38 cellular contexts compared by ENCODE assay signal in the genomic region with DNA sequence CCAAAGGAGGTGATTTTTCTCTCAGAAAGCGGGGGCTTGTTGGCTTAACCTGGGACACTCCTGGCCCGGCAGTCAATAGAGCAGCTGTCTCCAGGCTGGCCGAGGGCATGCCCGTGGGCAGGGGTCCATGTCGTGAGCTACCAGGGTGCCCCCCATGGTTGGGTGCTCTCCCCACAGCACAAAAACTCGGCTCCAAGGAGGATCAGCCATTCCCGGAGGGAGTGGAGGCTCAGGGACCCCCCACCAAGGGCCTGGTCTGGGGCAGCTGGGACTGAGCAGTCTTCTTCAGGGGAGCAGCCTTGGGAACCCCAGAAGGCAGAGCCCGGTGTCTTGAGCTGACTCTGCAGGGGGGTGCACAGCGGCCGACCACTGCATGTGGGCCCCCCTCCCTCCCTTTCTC. TPM values are rescaled to one million over a fixed set of nuclear protein-coding genes. Genes with fewer than 3 reads are reported as not detected.
"Had no signal": no experiment of that assay in that cellular context is flagged by ENCODE, and none has a peak within 500 bp of the region (broad histone marks: within the 10 kb centered on the region; RNA-seq: fewer than 3 reads in every experiment).

No MANE protein-coding gene starts in this region.

- H3K4me1 ChIP-seq: breast epithelium had no signal

- H3K27ac ChIP-seq: body of pancreas, brain microvascular endothelial cell, breast epithelium, VCaP had no signal

- H3K36me3 Mint-ChIP-seq: activated CD4-positive, alpha-beta memory T cell treated with anti-CD3 and anti-CD28 coated beads for 36 hours; activated naive CD4-positive, alpha-beta T cell treated with anti-CD3 and anti-CD28 coated beads, Interleukin-2, amount 50 U/mL, for 72 hours; activated naive CD8-positive, alpha-beta T cell treated with anti-CD3 and anti-CD28 coated beads for 36 hours had no signal

- H3K9me3 Mint-ChIP-seq: activated B cell treated with CpG ODN at 0.5 μM for 24 hours; activated CD4-positive, alpha-beta memory T cell treated with anti-CD3 and anti-CD28 coated beads for 36 hours; activated CD4-positive, alpha-beta T cell treated with anti-CD3 and anti-CD28 coated beads, Interleukin-2, amount 10 ng/mL, durations not matched to agents 24 days and 14 days; activated CD8-positive, alpha-beta T cell treated with anti-CD3 and anti-CD28 coated beads for 36 hours; activated naive CD4-positive, alpha-beta T cell treated with anti-CD3 and anti-CD28 coated beads for 36 hours; activated naive CD4-positive, alpha-beta T cell treated with anti-CD3 and anti-CD28 coated beads, Interleukin-2, amount 50 U/mL, for 72 hours; activated naive CD8-positive, alpha-beta T cell treated with anti-CD3 and anti-CD28 coated beads for 36 hours; activated T-cell treated with anti-CD3 and anti-CD28 coated beads, Interleukin-2, amount 50 U/mL, for 4 hours; activated T-cell treated with anti-CD3 and anti-CD28 coated beads, Interleukin-2, amount 50 U/mL, for 72 hours; activated T-helper 1 cell treated with anti-CD3 and anti-CD28 coated beads, Interleukin-12 subunit alpha, Interleukin-12 subunit beta, Interleukin-2, Interleukin-4 antibody, amounts not matched to agents 30 ng/mL and 10 ng/mL and 1 ng/mL, durations not matched to agents 14 hours and 24 hours and 36 hours; activated T-helper 17 cell treated with anti-CD3 and anti-CD28 coated beads, Interleukin-2, amount 50 U/mL, for 72 hours; T-helper 1 cell treated with Interleukin-12 subunit alpha and Interleukin-12 subunit beta and Interleukin-4 antibody, amounts not matched to agents 30 μg/mL and 1 μg/mL, for 36 hours; T-helper 2 cell treated with Interferon-gamma antibody and Interleukin-4, amounts not matched to agents 5 μg/mL and 100 μg/mL, for 36 hours had no signal

- H3K36me3 ChIP-seq: adrenal gland, brain microvascular endothelial cell, breast epithelium had no signal

- H3K9me3 ChIP-seq: adrenal gland, body of pancreas, breast epithelium had no signal

- H3K27ac Mint-ChIP-seq: activated B cell treated with CpG ODN at 0.5 μM for 24 hours; activated CD4-positive, alpha-beta memory T cell treated with anti-CD3 and anti-CD28 coated beads for 36 hours; activated CD4-positive, alpha-beta T cell treated with anti-CD3 and anti-CD28 coated beads, Interleukin-2, amount 10 ng/mL, durations not matched to agents 24 days and 14 days; activated CD8-positive, alpha-beta T cell treated with anti-CD3 and anti-CD28 coated beads for 36 hours; activated naive CD4-positive, alpha-beta T cell treated with anti-CD3 and anti-CD28 coated beads for 36 hours; activated naive CD4-positive, alpha-beta T cell treated with anti-CD3 and anti-CD28 coated beads, Interleukin-2, amount 50 U/mL, for 72 hours; activated naive CD8-positive, alpha-beta T cell treated with anti-CD3 and anti-CD28 coated beads for 36 hours; activated T-cell treated with anti-CD3 and anti-CD28 coated beads, Interleukin-2, amount 50 U/mL, for 72 hours; activated T-helper 1 cell treated with anti-CD3 and anti-CD28 coated beads, Interleukin-12 subunit alpha, Interleukin-12 subunit beta, Interleukin-2, Interleukin-4 antibody, amounts not matched to agents 30 ng/mL and 10 ng/mL and 1 ng/mL, durations not matched to agents 14 hours and 24 hours and 36 hours; activated T-helper 17 cell treated with anti-CD3 and anti-CD28 coated beads, Interleukin-2, amount 50 U/mL, for 72 hours; T-helper 1 cell treated with Interleukin-12 subunit alpha and Interleukin-12 subunit beta and Interleukin-4 antibody, amounts not matched to agents 30 μg/mL and 1 μg/mL, for 36 hours; T-helper 2 cell treated with Interferon-gamma antibody and Interleukin-4, amounts not matched to agents 5 μg/mL and 100 μg/mL, for 36 hours had no signal

- H3K27me3 ChIP-seq: adrenal gland, body of pancreas had no signal

- DNase-seq: activated B cell treated with CpG ODN at 0.5 μM for 24 hours; activated CD4-positive, alpha-beta memory T cell treated with anti-CD3 and anti-CD28 coated beads for 36 hours; activated CD4-positive, alpha-beta T cell treated with anti-CD3 and anti-CD28 coated beads for 4 hours; activated CD4-positive, alpha-beta T cell treated with anti-CD3 and anti-CD28 coated beads, Interleukin-2, amount 10 ng/mL, durations not matched to agents 24 days and 14 days; activated CD4-positive, alpha-beta T cell treated with anti-CD3 and anti-CD28 coated beads, Interleukin-2, amount 50 U/mL, for 1 hour; activated CD4-positive, alpha-beta T cell treated with anti-CD3 and anti-CD28 coated beads, Interleukin-2, amount 50 U/mL, for 4 hours; activated CD4-positive, CD25-positive, alpha-beta regulatory T cell treated with anti-CD3 and anti-CD28 coated beads, Interleukin-2, amount 50 U/mL, for 72 hours; activated CD8-positive, alpha-beta memory T cell treated with anti-CD3 and anti-CD28 coated beads, Interleukin-2, amount 50 U/mL, for 4 hours; activated CD8-positive, alpha-beta T cell treated with anti-CD3 and anti-CD28 coated beads for 36 hours; activated effector memory CD4-positive, alpha-beta T cell treated with anti-CD3 and anti-CD28 coated beads, Interleukin-2, amount 50 U/mL, for 16 hours; activated gamma-delta T cell treated with Interleukin-2 at 50 U/mL for 16 hours; activated naive CD4-positive, alpha-beta T cell; activated naive CD4-positive, alpha-beta T cell treated with anti-CD3 and anti-CD28 coated beads for 36 hours; activated naive CD4-positive, alpha-beta T cell treated with anti-CD3 and anti-CD28 coated beads, Interleukin-2, amount 50 U/mL, for 16 hours; activated naive CD8-positive, alpha-beta T cell treated with anti-CD3 and anti-CD28 coated beads for 36 hours; activated T-cell treated with anti-CD3 and anti-CD28 coated beads for 4 hours; activated T-cell treated with anti-CD3 and anti-CD28 coated beads, Interleukin-2, amount 50 U/mL, for 1 hour; activated T-cell treated with anti-CD3 and anti-CD28 coated beads, Interleukin-2, amount 50 U/mL, for 4 hours; activated T-cell treated with anti-CD3 and anti-CD28 coated beads, Interleukin-2, amount 50 U/mL, for 72 hours; amniotic stem cell; aorta; body of pancreas; brain microvascular endothelial cell; central memory CD4-positive, alpha-beta T cell; T-helper 2 cell; T-helper 9 cell had no signal

- ATAC-seq: activated CD8-positive, alpha-beta T cell treated with anti-CD3 and anti-CD28 coated beads for 36 hours; activated naive CD4-positive, alpha-beta T cell treated with anti-CD3 and anti-CD28 coated beads, Interleukin-2, amount 50 U/mL, for 72 hours; activated T-cell treated with anti-CD3 and anti-CD28 coated beads, Interleukin-2, amount 50 U/mL, for 4 hours; activated T-cell treated with anti-CD3 and anti-CD28 coated beads, Interleukin-2, amount 50 U/mL, for 72 hours; activated T-helper 17 cell treated with anti-CD3 and anti-CD28 coated beads, Interleukin-2, amount 50 U/mL, for 72 hours; body of pancreas had no signal

- H3K4me3 Mint-ChIP-seq: activated B cell treated with CpG ODN at 0.5 μM for 24 hours; activated CD4-positive, alpha-beta memory T cell treated with anti-CD3 and anti-CD28 coated beads for 36 hours; activated CD4-positive, alpha-beta T cell treated with anti-CD3 and anti-CD28 coated beads, Interleukin-2, amount 10 ng/mL, durations not matched to agents 24 days and 14 days; activated CD8-positive, alpha-beta T cell treated with anti-CD3 and anti-CD28 coated beads for 36 hours; activated naive CD4-positive, alpha-beta T cell treated with anti-CD3 and anti-CD28 coated beads for 36 hours; activated naive CD8-positive, alpha-beta T cell treated with anti-CD3 and anti-CD28 coated beads for 36 hours; activated T-cell treated with anti-CD3 and anti-CD28 coated beads, Interleukin-2, amount 50 U/mL, for 4 hours; activated T-cell treated with anti-CD3 and anti-CD28 coated beads, Interleukin-2, amount 50 U/mL, for 72 hours; activated T-helper 1 cell treated with anti-CD3 and anti-CD28 coated beads, Interleukin-12 subunit alpha, Interleukin-12 subunit beta, Interleukin-2, Interleukin-4 antibody, amounts not matched to agents 30 ng/mL and 10 ng/mL and 1 ng/mL, durations not matched to agents 14 hours and 24 hours and 36 hours; activated T-helper 17 cell treated with anti-CD3 and anti-CD28 coated beads, Interleukin-2, amount 50 U/mL, for 72 hours; T-helper 1 cell treated with Interleukin-12 subunit alpha and Interleukin-12 subunit beta and Interleukin-4 antibody, amounts not matched to agents 30 μg/mL and 1 μg/mL, for 36 hours; T-helper 2 cell treated with Interferon-gamma antibody and Interleukin-4, amounts not matched to agents 5 μg/mL and 100 μg/mL, for 36 hours had no signal

- H3K4me3 ChIP-seq: adrenal gland, body of pancreas, breast epithelium had no signal

RNA-seq across cellular contexts. Expression of a gene that starts 20.8 kb away (rescaled TPM):
- total RNA-seq: activated B cell treated with CpG ODN at 0.5 μM for 24 hours; activated CD4-positive, alpha-beta memory T cell treated with anti-CD3 and anti-CD28 coated beads for 36 hours; activated CD4-positive, alpha-beta T cell treated with anti-CD3 and anti-CD28 coated beads, Interleukin-2, amount 10 ng/mL, durations not matched to agents 24 days and 14 days; activated CD8-positive, alpha-beta memory T cell treated with anti-CD3 and anti-CD28 coated beads for 36 hours; activated CD8-positive, alpha-beta T cell treated with anti-CD3 and anti-CD28 coated beads for 36 hours; activated naive CD4-positive, alpha-beta T cell treated with anti-CD3 and anti-CD28 coated beads for 36 hours; activated naive CD4-positive, alpha-beta T cell treated with anti-CD3 and anti-CD28 coated beads, Interleukin-2, amount 50 U/mL, for 72 hours; activated naive CD8-positive, alpha-beta T cell treated with anti-CD3 and anti-CD28 coated beads for 36 hours; activated T-cell treated with anti-CD3 and anti-CD28 coated beads, Interleukin-2, amount 50 U/mL, for 4 hours; activated T-cell treated with anti-CD3 and anti-CD28 coated beads, Interleukin-2, amount 50 U/mL, for 72 hours; activated T-helper 1 cell treated with anti-CD3 and anti-CD28 coated beads, Interleukin-12 subunit alpha, Interleukin-12 subunit beta, Interleukin-2, Interleukin-4 antibody, amounts not matched to agents 30 ng/mL and 10 ng/mL and 1 ng/mL, durations not matched to agents 14 hours and 24 hours and 36 hours; activated T-helper 17 cell treated with anti-CD3 and anti-CD28 coated beads, Interleukin-2, amount 50 U/mL, for 72 hours; astrocyte; breast epithelium; cardiac septum had no signal
- polyA plus RNA-seq: aorta had no signal

RNA-seq across cellular contexts. Expression of a gene that starts 31.4 kb away (rescaled TPM):
- total RNA-seq: activated B cell treated with CpG ODN at 0.5 μM for 24 hours; activated CD4-positive, alpha-beta memory T cell treated with anti-CD3 and anti-CD28 coated beads for 36 hours; activated CD4-positive, alpha-beta T cell treated with anti-CD3 and anti-CD28 coated beads, Interleukin-2, amount 10 ng/mL, durations not matched to agents 24 days and 14 days; activated CD8-positive, alpha-beta memory T cell treated with anti-CD3 and anti-CD28 coated beads for 36 hours; activated CD8-positive, alpha-beta T cell treated with anti-CD3 and anti-CD28 coated beads for 36 hours; activated naive CD4-positive, alpha-beta T cell treated with anti-CD3 and anti-CD28 coated beads for 36 hours; activated naive CD4-positive, alpha-beta T cell treated with anti-CD3 and anti-CD28 coated beads, Interleukin-2, amount 50 U/mL, for 72 hours; activated naive CD8-positive, alpha-beta T cell treated with anti-CD3 and anti-CD28 coated beads for 36 hours; activated T-cell treated with anti-CD3 and anti-CD28 coated beads, Interleukin-2, amount 50 U/mL, for 4 hours; activated T-cell treated with anti-CD3 and anti-CD28 coated beads, Interleukin-2, amount 50 U/mL, for 72 hours; activated T-helper 1 cell treated with anti-CD3 and anti-CD28 coated beads, Interleukin-12 subunit alpha, Interleukin-12 subunit beta, Interleukin-2, Interleukin-4 antibody, amounts not matched to agents 30 ng/mL and 10 ng/mL and 1 ng/mL, durations not matched to agents 14 hours and 24 hours and 36 hours; activated T-helper 17 cell treated with anti-CD3 and anti-CD28 coated beads, Interleukin-2, amount 50 U/mL, for 72 hours; astrocyte; breast epithelium; cardiac septum; cerebellum had no signal

RNA-seq across cellular contexts. Expression of a gene that starts 53.2 kb away (rescaled TPM):
- total RNA-seq: activated B cell treated with CpG ODN at 0.5 μM for 24 hours had no signal
